1 cellular context compared by ENCODE assay signal in the genomic region with DNA sequence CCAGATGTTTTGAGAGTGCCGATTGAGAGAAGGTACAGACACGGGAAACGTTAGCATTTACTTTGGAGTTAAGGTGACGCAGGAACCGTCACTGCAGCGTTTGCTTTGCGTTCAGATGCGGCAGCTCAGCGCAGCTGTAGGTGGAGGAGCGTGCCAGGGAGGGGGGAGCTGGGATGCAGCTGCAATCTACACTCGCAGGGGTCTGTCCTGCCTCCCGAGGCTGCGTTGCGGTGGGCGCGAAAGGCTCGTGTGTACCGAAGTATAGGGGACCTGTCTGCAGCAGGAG.
TF ChIP-seq lines count a peak whose summit lies in the region.

No MANE protein-coding gene starts in this region.

TF ChIP-seq in K562, 482 proteins besides CTCF, POLR2A, EP300 and RAD21 (continued from another document):
- TF ChIP-seq HNRNPLL (IDR thresholded peaks at IDR 0.05; ENCODE audit: low read depth, low read length, poor library complexity, severe bottlenecking) (peak; percentile 86), MEF2A (IDR thresholded peaks at IDR 0.05; ENCODE audit: control insufficient read depth, low read depth, low read length) (no peak), ZNF263 (CRISPR knock-in tag; IDR thresholded peaks at IDR 0.05; ENCODE audit: borderline replicate concordance) (0 out of 2 replicates have a peak, but pooled peaks have one; percentile 76), CC2D1A (IDR thresholded peaks at IDR 0.05) (no peak), CEBPG (CRISPR knock-in tag; IDR thresholded peaks at IDR 0.05) (no peak), CEBPG (tag; conservative IDR thresholded peaks at IDR 0.05 in 1 of 2, IDR thresholded peaks at IDR 0.05 in 1 of 2) (no peak), JUND (IDR thresholded peaks at IDR 0.05; ENCODE audit: borderline replicate concordance, low read depth, low read length) (no peak), JUND (tag; IDR thresholded peaks at IDR 0.05; ENCODE audit: borderline replicate concordance, low read depth, low read length) (0 out of 3 replicates have a peak, but pooled peaks have one; percentile 27), DACH1 (IDR thresholded peaks at IDR 0.05; ENCODE audit: partially characterized antibody) (no peak), PHF21A (IDR thresholded peaks at IDR 0.05; ENCODE audit: borderline replicate concordance, low read depth) (peak; percentile 42; the same call in 1 of the 2 replicates), NONO (IDR thresholded peaks at IDR 0.05; ENCODE audit: low read depth in 2 of 2, low read length in 1 of 2) (no peak), PHB (CRISPR knock-in tag; IDR thresholded peaks at IDR 0.05) (peak; percentile 79; the same call in 1 of the 2 replicates), HDGF (IDR thresholded peaks at IDR 0.05) (peak; percentile 31; the same call in 1 of the 2 replicates), NCOA4 (IDR thresholded peaks at IDR 0.05; ENCODE audit: partially characterized antibody) (no peak), TEAD4 (IDR thresholded peaks at IDR 0.05; ENCODE audit: low read length) (no peak), TEAD4 (CRISPR knock-in tag; IDR thresholded peaks at IDR 0.05; ENCODE audit: borderline replicate concordance) (no peak), TARDBP (IDR thresholded peaks at IDR 0.05) (no peak), ZEB2 (IDR thresholded peaks at IDR 0.05) (peak; percentile 35; the same call in 1 of the 2 replicates), ZNF764 (CRISPR knock-in tag; IDR thresholded peaks at IDR 0.05; ENCODE audit: low read depth) (no peak), MTA3 (IDR thresholded peaks at IDR 0.05; ENCODE audit: borderline replicate concordance) (no peak), CREB1 (IDR thresholded peaks at IDR 0.05) (peak; percentile 59; the same call in 1 of the 2 replicates), CREB1 (CRISPR knock-in tag; IDR thresholded peaks at IDR 0.05) (no peak; the same call in 1 of the 2 replicates), FOXK2 (conservative IDR thresholded peaks at IDR 0.05 in 1 of 2, IDR thresholded peaks at IDR 0.05 in 1 of 2; ENCODE audit: low read depth in 2 of 2) (peak in 1 of 2 experiments; percentile 64; a peak in 1 of 4 replicates), NR2C2 (CRISPR knock-in tag; IDR thresholded peaks at IDR 0.05) (peak; percentile 47; the same call in 1 of the 2 replicates), NR2C2 (tag; IDR thresholded peaks at IDR 0.05) (no peak), THRA (IDR thresholded peaks at IDR 0.05) (no peak), STAG1 (CRISPR knock-in tag; IDR thresholded peaks at IDR 0.05; ENCODE audit: borderline replicate concordance) (no peak), ZNF124 (CRISPR knock-in tag; IDR thresholded peaks at IDR 0.05) (no peak), MTA1 (IDR thresholded peaks at IDR 0.05; ENCODE audit: borderline replicate concordance) (no peak), MAFG (tag; conservative IDR thresholded peaks at IDR 0.05) (no peak), PRDM10 (IDR thresholded peaks at IDR 0.05; ENCODE audit: partially characterized antibody) (peak; percentile 92), E2F6 (IDR thresholded peaks at IDR 0.05; ENCODE audit: borderline replicate concordance in 1 of 2, extremely low read depth in 1 of 2, insufficient read depth in 1 of 2, insufficient read length in 1 of 2, low read depth in 1 of 2, low read length in 1 of 2, poor library complexity in 1 of 2, severe bottlenecking in 1 of 2) (no peak), KDM2B (CRISPR knock-in tag; IDR thresholded peaks at IDR 0.05) (0 out of 2 replicates have a peak, but pooled peaks have one; percentile 36)
- TF ChIP-seq, protein P1, sequence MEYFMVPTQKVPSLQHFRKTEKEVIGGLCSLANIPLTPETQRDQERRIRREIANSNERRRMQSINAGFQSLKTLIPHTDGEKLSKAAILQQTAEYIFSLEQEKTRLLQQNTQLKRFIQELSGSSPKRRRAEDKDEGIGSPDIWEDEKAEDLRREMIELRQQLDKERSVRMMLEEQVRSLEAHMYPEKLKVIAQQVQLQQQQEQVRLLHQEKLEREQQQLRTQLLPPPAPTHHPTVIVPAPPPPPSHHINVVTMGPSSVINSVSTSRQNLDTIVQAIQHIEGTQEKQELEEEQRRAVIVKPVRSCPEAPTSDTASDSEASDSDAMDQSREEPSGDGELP (CRISPR knock-in tag; IDR thresholded peaks at IDR 0.05; ENCODE audit: borderline replicate concordance): no peak; the same call in 1 of the 2 replicates
- TF ChIP-seq, protein P2, sequence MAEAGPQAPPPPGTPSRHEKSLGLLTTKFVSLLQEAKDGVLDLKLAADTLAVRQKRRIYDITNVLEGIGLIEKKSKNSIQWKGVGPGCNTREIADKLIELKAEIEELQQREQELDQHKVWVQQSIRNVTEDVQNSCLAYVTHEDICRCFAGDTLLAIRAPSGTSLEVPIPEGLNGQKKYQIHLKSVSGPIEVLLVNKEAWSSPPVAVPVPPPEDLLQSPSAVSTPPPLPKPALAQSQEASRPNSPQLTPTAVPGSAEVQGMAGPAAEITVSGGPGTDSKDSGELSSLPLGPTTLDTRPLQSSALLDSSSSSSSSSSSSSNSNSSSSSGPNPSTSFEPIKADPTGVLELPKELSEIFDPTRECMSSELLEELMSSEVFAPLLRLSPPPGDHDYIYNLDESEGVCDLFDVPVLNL (CRISPR knock-in tag; IDR thresholded peaks at IDR 0.05; ENCODE audit: low read depth): peak; percentile 75; the same call in 1 of the 2 replicates
